9 cellular contexts compared by ENCODE assay signal in genomic region chr2:238846503-238847431, GRCh38. TPM values are rescaled to one million over a fixed set of nuclear protein-coding genes. Genes with fewer than 3 reads are reported as not detected.
DNase-seq lines count a peak whose midpoint lies in the region; ATAC-seq and TF ChIP-seq lines count a peak whose summit lies in the region.
"Had no signal": no experiment of that assay in that cellular context is flagged by ENCODE, and none has a peak within 500 bp of the region (broad histone marks: within the 10 kb centered on the region; RNA-seq: fewer than 3 reads in every experiment).

No MANE protein-coding gene starts in this region.

- peaks cover 0 to 3% of the 10 kb centered on the region in 2 donors for H3K27me3 ChIP-seq in naive thymus-derived CD4-positive, alpha-beta T cell (ENCODE audit: control insufficient read depth in 2 of 2, insufficient read depth in 2 of 2, low read length in 2 of 2)

- no peaks in the 10 kb centered on the region for H3K9me3 Mint-ChIP-seq in activated CD4-positive, alpha-beta T cell treated with anti-CD3 and anti-CD28 coated beads, Interleukin-2, amount 10 ng/mL, durations not matched to agents 24 days and 14 days
- no peaks in the 10 kb centered on the region for H3K9me3 Mint-ChIP-seq in activated CD4-positive, alpha-beta T cell treated with anti-CD3 and anti-CD28 coated beads for 36 hours (ENCODE audit: low read depth)
- H3K9me3 Mint-ChIP-seq in glutamatergic neuron (ENCODE audit: unreplicated experiment) = peaks cover 2% of the 10 kb centered on the region
- H3K9me3 Mint-ChIP-seq in nephron progenitor cell = no peaks in the 10 kb centered on the region
- no peaks in the 10 kb centered on the region for H3K9me3 Mint-ChIP-seq in naive thymus-derived CD4-positive, alpha-beta T cell
- no peaks in the 10 kb centered on the region for H3K9me3 Mint-ChIP-seq in activated naive CD8-positive, alpha-beta T cell treated with anti-CD3 and anti-CD28 coated beads for 36 hours
- H3K9me3 Mint-ChIP-seq in activated T-helper 2 cell treated with anti-CD3 and anti-CD28 coated beads, Interferon-gamma antibody, Interleukin-2, Interleukin-4, amounts not matched to agents 10 μg/mL and 5 μg/mL and 100 μg/mL, durations not matched to agents 14 hours and 24 hours and 36 hours = no peaks in the 10 kb centered on the region

- intact Hi-C loops in activated CD4-positive, alpha-beta T cell treated with anti-CD3 and anti-CD28 coated beads, Interleukin-2, amount 10 ng/mL, durations not matched to agents 24 days and 14 days (cut with micrococcal nuclease) = no loop called here
- intact Hi-C loops in activated CD4-positive, alpha-beta T cell treated with anti-CD3 and anti-CD28 coated beads for 36 hours (cut with DNase I, micrococcal nuclease) = no loop called here
- intact Hi-C loops in naive thymus-derived CD4-positive, alpha-beta T cell (cut with micrococcal nuclease) = no loop called here
- intact Hi-C loops in activated T-helper 2 cell treated with anti-CD3 and anti-CD28 coated beads, Interferon-gamma antibody, Interleukin-2, Interleukin-4, amounts not matched to agents 10 μg/mL and 5 μg/mL and 100 μg/mL, durations not matched to agents 14 hours and 24 hours and 36 hours (cut with micrococcal nuclease) = no loop called here

- H3K4me1 ChIP-seq in naive thymus-derived CD4-positive, alpha-beta T cell (ENCODE audit: control insufficient read depth in 2 of 2, insufficient read depth in 2 of 2, low read length in 2 of 2) = no peaks in the 10 kb centered on the region

- H3K27me3 Mint-ChIP-seq in activated CD4-positive, alpha-beta T cell treated with anti-CD3 and anti-CD28 coated beads, Interleukin-2, amount 10 ng/mL, durations not matched to agents 24 days and 14 days = peaks cover 49% of the 10 kb centered on the region
- H3K27me3 Mint-ChIP-seq in activated CD4-positive, alpha-beta T cell treated with anti-CD3 and anti-CD28 coated beads for 36 hours = peaks cover 42% of the 10 kb centered on the region
- H3K27me3 Mint-ChIP-seq in glutamatergic neuron (ENCODE audit: unreplicated experiment) (peaks cover 19% of the 10 kb centered on the region), nephron progenitor cell (ENCODE audit: low read depth, poor library complexity) (peaks cover 82% of the 10 kb centered on the region)
- peaks cover 53 to 61% (median 61%) of the 10 kb centered on the region in 5 donors for H3K27me3 Mint-ChIP-seq in naive thymus-derived CD4-positive, alpha-beta T cell
- peaks cover 69% of the 10 kb centered on the region for H3K27me3 Mint-ChIP-seq in activated naive CD8-positive, alpha-beta T cell treated with anti-CD3 and anti-CD28 coated beads for 36 hours
- peaks cover 51% of the 10 kb centered on the region for H3K27me3 Mint-ChIP-seq in activated T-helper 2 cell treated with anti-CD3 and anti-CD28 coated beads, Interferon-gamma antibody, Interleukin-2, Interleukin-4, amounts not matched to agents 10 μg/mL and 5 μg/mL and 100 μg/mL, durations not matched to agents 14 hours and 24 hours and 36 hours (ENCODE audit: low read depth)

- TF ChIP-seq CTCF in glutamatergic neuron (IDR thresholded peaks at IDR 0.05; ENCODE audit: partially characterized antibody, unreplicated experiment) (no peak), nephron progenitor cell (IDR thresholded peaks at IDR 0.05) (no peak)

- no peak overlapping the region for H3K4me3 Mint-ChIP-seq in activated CD4-positive, alpha-beta T cell treated with anti-CD3 and anti-CD28 coated beads, Interleukin-2, amount 10 ng/mL, durations not matched to agents 24 days and 14 days
- H3K4me3 Mint-ChIP-seq in activated CD4-positive, alpha-beta T cell treated with anti-CD3 and anti-CD28 coated beads for 36 hours = no peak overlapping the region
- H3K4me3 Mint-ChIP-seq in glutamatergic neuron (ENCODE audit: unreplicated experiment) = no peak overlapping the region
- H3K4me3 Mint-ChIP-seq in nephron progenitor cell = peak overlapping the region; percentile 70
- peak overlapping the region in 2 of 10 donors; percentile 19 to 52 for H3K4me3 Mint-ChIP-seq in naive thymus-derived CD4-positive, alpha-beta T cell
- H3K4me3 Mint-ChIP-seq in activated naive CD8-positive, alpha-beta T cell treated with anti-CD3 and anti-CD28 coated beads for 36 hours = no peak overlapping the region
- H3K4me3 Mint-ChIP-seq in activated T-helper 2 cell treated with anti-CD3 and anti-CD28 coated beads, Interferon-gamma antibody, Interleukin-2, Interleukin-4, amounts not matched to agents 10 μg/mL and 5 μg/mL and 100 μg/mL, durations not matched to agents 14 hours and 24 hours and 36 hours (ENCODE audit: low read depth) = no peak overlapping the region

- DNase-seq in activated CD4-positive, alpha-beta T cell treated with anti-CD3 and anti-CD28 coated beads, Interleukin-2, amount 10 ng/mL, durations not matched to agents 24 days and 14 days = peak; percentile 34
- no peak for DNase-seq in activated CD4-positive, alpha-beta T cell treated with anti-CD3 and anti-CD28 coated beads for 36 hours
- peak; percentile 58 for DNase-seq in glutamatergic neuron
- DNase-seq in nephron progenitor cell = peak; percentile 57
- no peak for DNase-seq in NK-92 (lab: John Stamatoyannopoulos, UW; ENCODE audit: unreplicated experiment)
- no peak for DNase-seq in naive thymus-derived CD4-positive, alpha-beta T cell
- DNase-seq in activated naive CD8-positive, alpha-beta T cell treated with anti-CD3 and anti-CD28 coated beads for 36 hours = no peak
- DNase-seq in activated T-helper 2 cell treated with anti-CD3 and anti-CD28 coated beads, Interferon-gamma antibody, Interleukin-2, Interleukin-4, amounts not matched to agents 10 μg/mL and 5 μg/mL and 100 μg/mL, durations not matched to agents 14 hours and 24 hours and 36 hours (ENCODE audit: low spot score) = no peak
- DNase-seq: activated gamma-delta T cell had no signal

- POLR2A ChIA-PET in activated CD4-positive, alpha-beta T cell treated with anti-CD3 and anti-CD28 coated beads for 36 hours (lab: Charles Lee) = no interaction called here
- POLR2A ChIA-PET in naive thymus-derived CD4-positive, alpha-beta T cell (lab: Charles Lee) = no interaction called here

- no peaks in the 10 kb centered on the region for H3K36me3 ChIP-seq in naive thymus-derived CD4-positive, alpha-beta T cell (ENCODE audit: control insufficient read depth in 2 of 3, insufficient read depth in 3 of 3, low read length in 3 of 3)

- H3K9me3 ChIP-seq in naive thymus-derived CD4-positive, alpha-beta T cell (ENCODE audit: control insufficient read depth in 2 of 3, low read length in 3 of 3) = no peaks in the 10 kb centered on the region

- no peaks in the 10 kb centered on the region for H3K4me1 Mint-ChIP-seq in activated CD4-positive, alpha-beta T cell treated with anti-CD3 and anti-CD28 coated beads, Interleukin-2, amount 10 ng/mL, durations not matched to agents 24 days and 14 days
- H3K4me1 Mint-ChIP-seq in activated CD4-positive, alpha-beta T cell treated with anti-CD3 and anti-CD28 coated beads for 36 hours = no peaks in the 10 kb centered on the region
- H3K4me1 Mint-ChIP-seq in glutamatergic neuron (ENCODE audit: low read depth, unreplicated experiment) = peaks cover 2% of the 10 kb centered on the region
- H3K4me1 Mint-ChIP-seq in nephron progenitor cell = peaks cover 32% of the 10 kb centered on the region
- H3K4me1 Mint-ChIP-seq in naive thymus-derived CD4-positive, alpha-beta T cell = peaks cover 0 to 6% (median 0%) of the 10 kb centered on the region in 7 donors
- no peaks in the 10 kb centered on the region for H3K4me1 Mint-ChIP-seq in activated naive CD8-positive, alpha-beta T cell treated with anti-CD3 and anti-CD28 coated beads for 36 hours
- no peaks in the 10 kb centered on the region for H3K4me1 Mint-ChIP-seq in activated T-helper 2 cell treated with anti-CD3 and anti-CD28 coated beads, Interferon-gamma antibody, Interleukin-2, Interleukin-4, amounts not matched to agents 10 μg/mL and 5 μg/mL and 100 μg/mL, durations not matched to agents 14 hours and 24 hours and 36 hours (ENCODE audit: low read depth)

- H3K4me3 ChIP-seq in naive thymus-derived CD4-positive, alpha-beta T cell (ENCODE audit: low read length) = no peak overlapping the region

- no peaks in the 10 kb centered on the region for H3K36me3 Mint-ChIP-seq in activated CD4-positive, alpha-beta T cell treated with anti-CD3 and anti-CD28 coated beads, Interleukin-2, amount 10 ng/mL, durations not matched to agents 24 days and 14 days (ENCODE audit: low read depth)
- no peaks in the 10 kb centered on the region for H3K36me3 Mint-ChIP-seq in activated CD4-positive, alpha-beta T cell treated with anti-CD3 and anti-CD28 coated beads for 36 hours (ENCODE audit: low read depth)
- no peaks in the 10 kb centered on the region for H3K36me3 Mint-ChIP-seq in glutamatergic neuron (ENCODE audit: unreplicated experiment)
- no peaks in the 10 kb centered on the region for H3K36me3 Mint-ChIP-seq in nephron progenitor cell (ENCODE audit: low read depth)
- no peaks in the 10 kb centered on the region for H3K36me3 Mint-ChIP-seq in naive thymus-derived CD4-positive, alpha-beta T cell
- no peaks in the 10 kb centered on the region for H3K36me3 Mint-ChIP-seq in activated naive CD8-positive, alpha-beta T cell treated with anti-CD3 and anti-CD28 coated beads for 36 hours
- no peaks in the 10 kb centered on the region for H3K36me3 Mint-ChIP-seq in activated T-helper 2 cell treated with anti-CD3 and anti-CD28 coated beads, Interferon-gamma antibody, Interleukin-2, Interleukin-4, amounts not matched to agents 10 μg/mL and 5 μg/mL and 100 μg/mL, durations not matched to agents 14 hours and 24 hours and 36 hours (ENCODE audit: low read depth)

- CTCF ChIA-PET in activated CD4-positive, alpha-beta T cell treated with anti-CD3 and anti-CD28 coated beads for 36 hours (lab: Charles Lee) = interaction anchor here (0.6 kb wide), 1 partner anchor 1083 kb away, joined by 4 read pairs; no protein-coding TSS in a partner anchor
- CTCF ChIA-PET in naive thymus-derived CD4-positive, alpha-beta T cell (lab: Charles Lee) = no interaction called here

- no peak overlapping the region for H3K27ac ChIP-seq in naive thymus-derived CD4-positive, alpha-beta T cell (ENCODE audit: low read depth, low read length)

- no peak overlapping the region for H3K27ac Mint-ChIP-seq in activated CD4-positive, alpha-beta T cell treated with anti-CD3 and anti-CD28 coated beads, Interleukin-2, amount 10 ng/mL, durations not matched to agents 24 days and 14 days
- no peak overlapping the region for H3K27ac Mint-ChIP-seq in activated CD4-positive, alpha-beta T cell treated with anti-CD3 and anti-CD28 coated beads for 36 hours
- no peak overlapping the region for H3K27ac Mint-ChIP-seq in glutamatergic neuron (ENCODE audit: unreplicated experiment)
- no peak overlapping the region for H3K27ac Mint-ChIP-seq in nephron progenitor cell
- H3K27ac Mint-ChIP-seq in naive thymus-derived CD4-positive, alpha-beta T cell = no peak overlapping the region
- no peak overlapping the region for H3K27ac Mint-ChIP-seq in activated naive CD8-positive, alpha-beta T cell treated with anti-CD3 and anti-CD28 coated beads for 36 hours
- no peak overlapping the region for H3K27ac Mint-ChIP-seq in activated T-helper 2 cell treated with anti-CD3 and anti-CD28 coated beads, Interferon-gamma antibody, Interleukin-2, Interleukin-4, amounts not matched to agents 10 μg/mL and 5 μg/mL and 100 μg/mL, durations not matched to agents 14 hours and 24 hours and 36 hours

- no peak for ATAC-seq in activated CD4-positive, alpha-beta T cell treated with anti-CD3 and anti-CD28 coated beads for 36 hours
- no peak for ATAC-seq in naive thymus-derived CD4-positive, alpha-beta T cell

RNA-seq across cellular contexts. Expression of gene TWIST2, which starts 1.1 kb away (rescaled TPM):
- total RNA-seq in activated CD4-positive, alpha-beta T cell treated with anti-CD3 and anti-CD28 coated beads, Interleukin-2, amount 10 ng/mL, durations not matched to agents 24 days and 14 days = not detected in 2 replicates
- not detected for total RNA-seq in activated CD4-positive, alpha-beta T cell treated with anti-CD3 and anti-CD28 coated beads for 36 hours
- total RNA-seq in glutamatergic neuron (ENCODE audit: unreplicated experiment) = not detected
- not detected for total RNA-seq in naive thymus-derived CD4-positive, alpha-beta T cell
- polyA plus RNA-seq in naive thymus-derived CD4-positive, alpha-beta T cell = not detected
- not detected for total RNA-seq in activated naive CD8-positive, alpha-beta T cell treated with anti-CD3 and anti-CD28 coated beads for 36 hours
- not detected in 2 replicates for total RNA-seq in activated T-helper 2 cell treated with anti-CD3 and anti-CD28 coated beads, Interferon-gamma antibody, Interleukin-2, Interleukin-4, amounts not matched to agents 10 μg/mL and 5 μg/mL and 100 μg/mL, durations not matched to agents 14 hours and 24 hours and 36 hours

Comparison
In these comparisons a context has a peak if more than half of its experiments do, and no peak if none do; other contexts are left out.
1. DNase-seq: peak in activated CD4-positive, alpha-beta T cell treated with anti-CD3 and anti-CD28 coated beads, Interleukin-2, amount 10 ng/mL, durations not matched to agents 24 days and 14 days (single experiment), glutamatergic neuron (single experiment) and nephron progenitor cell (single experiment); none in activated CD4-positive, alpha-beta T cell treated with anti-CD3 and anti-CD28 coated beads for 36 hours (single experiment), NK-92 (single experiment), naive thymus-derived CD4-positive, alpha-beta T cell (0 of 9), activated naive CD8-positive, alpha-beta T cell treated with anti-CD3 and anti-CD28 coated beads for 36 hours (single experiment) and activated T-helper 2 cell treated with anti-CD3 and anti-CD28 coated beads, Interferon-gamma antibody, Interleukin-2, Interleukin-4, amounts not matched to agents 10 μg/mL and 5 μg/mL and 100 μg/mL, durations not matched to agents 14 hours and 24 hours and 36 hours (single experiment).